ENCODE assay signal across 8 cellular contexts in genomic region chr19:15836345-15836594, GRCh38. TPM values are rescaled to one million over a fixed set of nuclear protein-coding genes. Genes with fewer than 3 reads are reported as not detected.
DNase-seq lines count a peak whose midpoint lies in the region; ATAC-seq and TF ChIP-seq lines count a peak whose summit lies in the region.

No MANE protein-coding gene starts in this region.

- H3K79me2 ChIP-seq in GM23248 (ENCODE audit: insufficient read depth), result no peaks in the 10 kb centered on the region

- H3K27ac ChIP-seq in A673 (ENCODE audit: low read depth, low read length, poor library complexity, severe bottlenecking) (peak overlapping the region; percentile 92), GM23248 (peak overlapping the region; percentile 96), right atrium auricular region (peak overlapping the region; percentile 97 to 98), substantia nigra (ENCODE audit: low read depth, low read length, poor library complexity, severe bottlenecking) (peak overlapping the region; percentile 93)

- H3K4me1 ChIP-seq in A673 (ENCODE audit: insufficient read depth, low read length, poor library complexity, severe bottlenecking) (peaks cover 4% of the 10 kb centered on the region), GM23248 (ENCODE audit: insufficient read depth) (no peaks in the 10 kb centered on the region; the same call in 1 of the 2 replicates), right atrium auricular region (peaks cover 0 to 8% of the 10 kb centered on the region in 2 donors)

- in situ Hi-C loops in GM23248 (cut with MboI), result no loop called here

- intact Hi-C loops in A673 (cut with micrococcal nuclease; ENCODE audit: unreplicated experiment), result no loop called here

- peak overlapping the region; percentile 93 for H2AFZ ChIP-seq in GM23248

- H3K4me3 ChIP-seq in A673 (ENCODE audit: low read depth, low read length, poor library complexity, severe bottlenecking), result peak overlapping the region; percentile 63
- H3K4me3 ChIP-seq in GM23248, result peak overlapping the region; percentile 80
- H3K4me3 ChIP-seq in right atrium auricular region, result peak overlapping the region; percentile 85 to 87

- no peaks in the 10 kb centered on the region for H3K9me3 ChIP-seq in A673 (ENCODE audit: low read depth, low read length, poor library complexity, severe bottlenecking)
- no peaks in the 10 kb centered on the region for H3K9me3 ChIP-seq in GM23248 (ENCODE audit: low read depth)
- H3K9me3 ChIP-seq in right atrium auricular region, result no peaks in the 10 kb centered on the region

- H3F3A ChIP-seq in GM23248 (ENCODE audit: insufficient read depth), result no peaks in the 10 kb centered on the region

- H3K4me2 ChIP-seq in GM23248 (ENCODE audit: unreplicated experiment), result peak overlapping the region; percentile 98

- CTCF ChIA-PET in A673 (lab: Charles Lee), result no interaction called here

- peak overlapping the region; percentile 98 for H3K9ac ChIP-seq in GM23248

- H3K27me3 ChIP-seq in A673 (replicated peaks; ENCODE audit: insufficient read depth, low read depth, low read length, poor library complexity) (peaks cover 7% of the 10 kb centered on the region), GM23248 (replicated peaks; ENCODE audit: insufficient read depth) (no peaks in the 10 kb centered on the region), right atrium auricular region (no peaks in the 10 kb centered on the region)

- no peak for ATAC-seq in HG02678 (IDR thresholded peaks at IDR 0.05; ENCODE audit: unreplicated experiment)

- TSS peak; percentile 85 for BruUV-seq in A673 (replicated peaks; lab: Mats Ljungman, UMichigan)

- WGBS in GM23248 (ENCODE audit: low coverage in 1 of 2, low lambda C conversion rate in 2 of 2, missing lambda C conversion rate in 2 of 2), 2 experiments, result 2 to 4% methylated on average over 13 to 17 of the region's 18 CpGs

- no peak for DNase-seq in A673 (ENCODE audit: low spot score)
- peak; percentile 67 for DNase-seq in GM23248
- peak; percentile 30 for DNase-seq in activated CD4-positive, alpha-beta T cell treated with anti-CD3 and anti-CD28 coated beads, Interleukin-2, amount 50 U/mL, for 1 hour
- peak; percentile 59 for DNase-seq in right atrium auricular region (ENCODE audit: low spot score)
- DNase-seq in substantia nigra (lab: John Stamatoyannopoulos, UW), result peak in 4 of 49 donors; percentile 41 to 56 (median 52)
- no peak for DNase-seq in iPS-NIHi7 (ENCODE audit: extremely low spot score)
- DNase-seq in SW480 (ENCODE audit: low spot score), result no peak

- POLR2A ChIA-PET in A673 (lab: Charles Lee; ENCODE audit: low non-redundant PET), result interaction anchor here (0.6 kb wide), 1 partner anchor 22 kb away, joined by 4 read pairs; no protein-coding TSS in a partner anchor

- no peaks in the 10 kb centered on the region for H4K20me1 ChIP-seq in GM23248 (ENCODE audit: insufficient read depth)

- H3K9me2 ChIP-seq in GM23248 (ENCODE audit: insufficient read depth), result no peaks in the 10 kb centered on the region

- H3K36me3 ChIP-seq in A673 (ENCODE audit: insufficient read depth, low read length, poor library complexity, severe bottlenecking) (no peaks in the 10 kb centered on the region), GM23248 (ENCODE audit: low read depth) (no peaks in the 10 kb centered on the region), right atrium auricular region (no peaks in the 10 kb centered on the region)

- TF ChIP-seq CTCF in A673 (conservative IDR thresholded peaks at IDR 0.05; ENCODE audit: low read depth, low read length) (no peak), right atrium auricular region (IDR thresholded peaks at IDR 0.05) (no peak)

RNA-seq across cellular contexts. Expression of gene OR10H1, which starts 20.8 kb away (rescaled TPM):
- total RNA-seq in A673 (2021) (not detected in 2 replicates), right atrium auricular region (not detected)
- not detected in 2 replicates for total RNA-seq in GM23248 (2014; rRNA removed; shearing (Covaris generic))
- polyA plus RNA-seq in GM23248 (2016; fragmentation: Nextera tagmentation; extraction: Ambion mirVana), result not detected in 2 replicates

RNA-seq across cellular contexts. Expression of gene OR10H5, which starts 48.8 kb away (rescaled TPM):
- total RNA-seq in A673 (2021), result not detected in 2 replicates
- total RNA-seq in GM23248 (2014; rRNA removed; shearing (Covaris generic)), result not detected in 2 replicates
- polyA plus RNA-seq in GM23248 (2016; fragmentation: Nextera tagmentation; extraction: Ambion mirVana), result not detected in 2 replicates
- not detected for total RNA-seq in right atrium auricular region

Comparison
In these comparisons a context has a peak if more than half of its experiments do, and no peak if none do; other contexts are left out.
1. DNase-seq: peak in GM23248 (single experiment), activated CD4-positive, alpha-beta T cell treated with anti-CD3 and anti-CD28 coated beads, Interleukin-2, amount 50 U/mL, for 1 hour (single experiment) and right atrium auricular region (single experiment); none in A673 (single experiment), iPS-NIHi7 (single experiment) and SW480 (single experiment).
2. Peak in every context shown above with its lines, with median percentiles within 50 percentile points of each other: H3K27ac ChIP-seq and H3K4me3 ChIP-seq.